Comparison of ENCODE assay signal across 11 cellular contexts in the genomic region with DNA sequence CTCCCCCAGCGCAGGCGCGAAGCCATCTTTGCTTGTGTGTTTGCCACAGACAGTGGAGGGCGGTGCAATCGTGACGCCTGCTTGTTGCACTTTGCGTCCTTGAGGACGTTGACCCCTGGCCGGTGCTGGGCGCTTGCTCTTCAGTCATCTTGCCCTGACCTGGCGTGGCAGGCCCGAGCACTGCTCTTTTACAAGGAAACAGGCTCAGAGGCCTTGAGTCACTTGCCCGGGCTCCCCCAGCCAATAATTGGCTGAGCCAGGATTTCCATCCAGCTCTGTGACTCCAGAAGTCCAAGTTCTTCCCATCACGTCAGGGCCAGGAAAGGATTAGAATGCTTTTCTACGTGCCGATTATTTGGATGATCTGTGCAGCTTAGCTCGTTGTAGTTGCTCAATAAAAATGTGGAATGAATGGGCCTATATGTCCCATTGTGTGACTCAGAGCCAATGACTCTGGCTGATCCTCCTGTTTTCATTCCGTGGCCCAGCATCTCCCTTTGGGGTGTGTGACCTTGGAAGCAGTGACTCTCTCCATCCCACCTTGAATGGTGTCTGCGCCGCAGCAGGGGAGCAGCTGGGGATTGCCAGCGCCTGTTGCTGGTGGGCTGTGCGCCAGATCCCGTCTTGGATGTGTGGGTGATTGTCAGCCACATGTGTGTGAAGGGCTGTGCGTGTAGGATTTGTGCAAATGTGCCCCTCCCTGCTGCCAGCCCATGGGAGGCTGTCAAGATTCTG.
DNase-seq lines count a peak whose midpoint lies in the region; TF ChIP-seq lines count a peak whose summit lies in the region.
"Had no signal": no experiment of that assay in that cellular context is flagged by ENCODE, and none has a peak within 500 bp of the region (broad histone marks: within the 10 kb centered on the region; RNA-seq: fewer than 3 reads in every experiment).

No MANE protein-coding gene starts in this region.

- peaks cover 57% of the 10 kb centered on the region for H3K4me1 ChIP-seq in ACC112 (ENCODE audit: control insufficient read depth, insufficient read depth, low read length, unreplicated experiment)
- H3K4me1 ChIP-seq in mucosa of rectum (ENCODE audit: control insufficient read depth in 2 of 2, insufficient read depth in 2 of 2, low read length in 2 of 2), result peaks cover 19 to 30% of the 10 kb centered on the region in 2 donors

- H3K9me3 ChIP-seq in mucosa of rectum (ENCODE audit: control insufficient read depth in 2 of 2, low read length in 2 of 2), result no peaks in the 10 kb centered on the region
- H3K9me3 ChIP-seq: upper lobe of left lung had no signal

- no peaks in the 10 kb centered on the region for H3K27me3 ChIP-seq in ACC112 (ENCODE audit: insufficient read depth, low read length)
- H3K27me3 ChIP-seq in dorsolateral prefrontal cortex, result no peaks in the 10 kb centered on the region
- H3K27me3 ChIP-seq in mucosa of rectum (ENCODE audit: control insufficient read depth in 2 of 2, insufficient read depth in 2 of 2, low read length in 2 of 2), result no peaks in the 10 kb centered on the region
- H3K27me3 ChIP-seq: upper lobe of left lung had no signal

- H3K27ac ChIP-seq in ACC112 (ENCODE audit: low read depth, low read length) (peak overlapping the region; percentile 93), dorsolateral prefrontal cortex (peak overlapping the region in 1 of 59 donors; percentile 42), mucosa of rectum (ENCODE audit: low read depth in 2 of 2, low read length in 2 of 2) (peak overlapping the region; percentile 65 to 78)

- H3K9ac ChIP-seq in mucosa of rectum (ENCODE audit: low read depth in 1 of 2, low read length in 2 of 2), result no peak overlapping the region

- H3K36me3 Mint-ChIP-seq in activated T-helper 1 cell treated with anti-CD3 and anti-CD28 coated beads, Interleukin-12 subunit alpha, Interleukin-12 subunit beta, Interleukin-2, Interleukin-4 antibody, amounts not matched to agents 30 ng/mL and 10 ng/mL and 1 ng/mL, durations not matched to agents 14 hours and 24 hours and 36 hours (ENCODE audit: low read depth), result no peaks in the 10 kb centered on the region
- no peaks in the 10 kb centered on the region for H3K36me3 Mint-ChIP-seq in activated CD4-positive, alpha-beta T cell treated with anti-CD3 and anti-CD28 coated beads, Interleukin-2, amount 10 ng/mL, durations not matched to agents 7 days and 5 days (ENCODE audit: low read depth)
- H3K36me3 Mint-ChIP-seq: activated naive CD4-positive, alpha-beta T cell treated with anti-CD3 and anti-CD28 coated beads, Interleukin-2, amount 50 U/mL, for 72 hours; naive B cell had no signal

- peak; percentile 95 for DNase-seq in HT1080 (ENCODE audit: low read depth)
- DNase-seq in dorsolateral prefrontal cortex, result peak in 6 of 10 donors; percentile 2 to 63 (median 37)
- DNase-seq in activated T-helper 1 cell treated with anti-CD3 and anti-CD28 coated beads, Interleukin-12 subunit alpha, Interleukin-12 subunit beta, Interleukin-2, Interleukin-4 antibody, amounts not matched to agents 30 ng/mL and 10 ng/mL and 1 ng/mL, durations not matched to agents 14 hours and 24 hours and 36 hours (ENCODE audit: low spot score), result no peak
- no peak for DNase-seq in activated CD4-positive, alpha-beta T cell treated with anti-CD3 and anti-CD28 coated beads, Interleukin-2, amount 10 ng/mL, durations not matched to agents 7 days and 5 days
- no peak for DNase-seq in NCI-H226
- no peak for DNase-seq in HT-29 (ENCODE audit: low spot score)
- DNase-seq: naive B cell had no signal

- peaks cover 30% of the 10 kb centered on the region for H3K4me1 Mint-ChIP-seq in activated T-helper 1 cell treated with anti-CD3 and anti-CD28 coated beads, Interleukin-12 subunit alpha, Interleukin-12 subunit beta, Interleukin-2, Interleukin-4 antibody, amounts not matched to agents 30 ng/mL and 10 ng/mL and 1 ng/mL, durations not matched to agents 14 hours and 24 hours and 36 hours (ENCODE audit: low read depth)
- H3K4me1 Mint-ChIP-seq in activated CD4-positive, alpha-beta T cell treated with anti-CD3 and anti-CD28 coated beads, Interleukin-2, amount 10 ng/mL, durations not matched to agents 7 days and 5 days, result peaks cover 23% of the 10 kb centered on the region

- H3K9me3 Mint-ChIP-seq in activated T-helper 1 cell treated with anti-CD3 and anti-CD28 coated beads, Interleukin-12 subunit alpha, Interleukin-12 subunit beta, Interleukin-2, Interleukin-4 antibody, amounts not matched to agents 30 ng/mL and 10 ng/mL and 1 ng/mL, durations not matched to agents 14 hours and 24 hours and 36 hours, result no peaks in the 10 kb centered on the region
- peaks cover 6% of the 10 kb centered on the region for H3K9me3 Mint-ChIP-seq in activated CD4-positive, alpha-beta T cell treated with anti-CD3 and anti-CD28 coated beads, Interleukin-2, amount 10 ng/mL, durations not matched to agents 7 days and 5 days
- H3K9me3 Mint-ChIP-seq: activated naive CD4-positive, alpha-beta T cell treated with anti-CD3 and anti-CD28 coated beads, Interleukin-2, amount 50 U/mL, for 72 hours; naive B cell had no signal

- no peak overlapping the region for H3K27ac Mint-ChIP-seq in activated T-helper 1 cell treated with anti-CD3 and anti-CD28 coated beads, Interleukin-12 subunit alpha, Interleukin-12 subunit beta, Interleukin-2, Interleukin-4 antibody, amounts not matched to agents 30 ng/mL and 10 ng/mL and 1 ng/mL, durations not matched to agents 14 hours and 24 hours and 36 hours
- no peak overlapping the region for H3K27ac Mint-ChIP-seq in activated CD4-positive, alpha-beta T cell treated with anti-CD3 and anti-CD28 coated beads, Interleukin-2, amount 10 ng/mL, durations not matched to agents 7 days and 5 days
- H3K27ac Mint-ChIP-seq: activated naive CD4-positive, alpha-beta T cell treated with anti-CD3 and anti-CD28 coated beads, Interleukin-2, amount 50 U/mL, for 72 hours had no signal

- CTCF ChIA-PET in activated CD4-positive, alpha-beta T cell treated with anti-CD3 and anti-CD28 coated beads, Interleukin-2, amount 10 ng/mL, durations not matched to agents 7 days and 5 days (lab: Charles Lee), result interaction anchor here (0.8 to 1.5 kb wide), 3 partner anchors 9 to 16 kb away, joined by 3 to 4 read pairs (median 4); no protein-coding TSS in a partner anchor

- H3K79me2 ChIP-seq in ACC112 (ENCODE audit: control insufficient read depth, insufficient read depth, low read length, unreplicated experiment), result peaks cover 74% of the 10 kb centered on the region

- H3K36me3 ChIP-seq in ACC112 (ENCODE audit: insufficient read depth, low read length) (no peaks in the 10 kb centered on the region; the same call in 1 of the 2 replicates), mucosa of rectum (ENCODE audit: control insufficient read depth in 2 of 2, insufficient read depth in 2 of 2, low read length in 2 of 2) (no peaks in the 10 kb centered on the region)
- H3K36me3 ChIP-seq: upper lobe of left lung had no signal

- TF ChIP-seq CTCF in dorsolateral prefrontal cortex (IDR thresholded peaks at IDR 0.05 in 54 of 56, conservative IDR thresholded peaks at IDR 0.05 in 2 of 56; ENCODE audit: low read depth in 1 of 56, partially characterized antibody in 56 of 56), result no peak

- H3K4me3 Mint-ChIP-seq in activated T-helper 1 cell treated with anti-CD3 and anti-CD28 coated beads, Interleukin-12 subunit alpha, Interleukin-12 subunit beta, Interleukin-2, Interleukin-4 antibody, amounts not matched to agents 30 ng/mL and 10 ng/mL and 1 ng/mL, durations not matched to agents 14 hours and 24 hours and 36 hours, result no peak overlapping the region
- no peak overlapping the region for H3K4me3 Mint-ChIP-seq in activated CD4-positive, alpha-beta T cell treated with anti-CD3 and anti-CD28 coated beads, Interleukin-2, amount 10 ng/mL, durations not matched to agents 7 days and 5 days
- H3K4me3 Mint-ChIP-seq: naive B cell had no signal

- H2AFZ ChIP-seq in ACC112 (ENCODE audit: low read length, unreplicated experiment), result no peak overlapping the region

- intact Hi-C loops in dorsolateral prefrontal cortex (cut with DNase I), result no loop called here
- intact Hi-C loops in activated T-helper 1 cell treated with anti-CD3 and anti-CD28 coated beads, Interleukin-12 subunit alpha, Interleukin-12 subunit beta, Interleukin-2, Interleukin-4 antibody, amounts not matched to agents 30 ng/mL and 10 ng/mL and 1 ng/mL, durations not matched to agents 14 hours and 24 hours and 36 hours (cut with micrococcal nuclease), result no loop called here

- POLR2A ChIA-PET in activated CD4-positive, alpha-beta T cell treated with anti-CD3 and anti-CD28 coated beads, Interleukin-2, amount 10 ng/mL, durations not matched to agents 7 days and 5 days (lab: Charles Lee), result no interaction called here

- H3K4me3 ChIP-seq in ACC112 (ENCODE audit: low read depth, low read length) (no peak overlapping the region), dorsolateral prefrontal cortex (no peak overlapping the region), mucosa of rectum (ENCODE audit: low read length in 2 of 2) (no peak overlapping the region)
- H3K4me3 ChIP-seq: upper lobe of left lung had no signal

- peaks cover 9% of the 10 kb centered on the region for H3K27me3 Mint-ChIP-seq in activated T-helper 1 cell treated with anti-CD3 and anti-CD28 coated beads, Interleukin-12 subunit alpha, Interleukin-12 subunit beta, Interleukin-2, Interleukin-4 antibody, amounts not matched to agents 30 ng/mL and 10 ng/mL and 1 ng/mL, durations not matched to agents 14 hours and 24 hours and 36 hours (ENCODE audit: insufficient read depth)
- no peaks in the 10 kb centered on the region for H3K27me3 Mint-ChIP-seq in activated CD4-positive, alpha-beta T cell treated with anti-CD3 and anti-CD28 coated beads, Interleukin-2, amount 10 ng/mL, durations not matched to agents 7 days and 5 days
- H3K27me3 Mint-ChIP-seq: naive B cell had no signal

Comparison
In these comparisons a context has a peak if more than half of its experiments do, and no peak if none do; other contexts are left out.
1. DNase-seq: peak in HT1080 (single experiment) and dorsolateral prefrontal cortex (6 of 10); none in activated T-helper 1 cell treated with anti-CD3 and anti-CD28 coated beads, Interleukin-12 subunit alpha, Interleukin-12 subunit beta, Interleukin-2, Interleukin-4 antibody, amounts not matched to agents 30 ng/mL and 10 ng/mL and 1 ng/mL, durations not matched to agents 14 hours and 24 hours and 36 hours (single experiment), activated CD4-positive, alpha-beta T cell treated with anti-CD3 and anti-CD28 coated beads, Interleukin-2, amount 10 ng/mL, durations not matched to agents 7 days and 5 days (single experiment), NCI-H226 (single experiment) and HT-29 (single experiment).